Comparison of ENCODE assay signal across 1 cellular context in genomic region chr17:28646039-28646754, GRCh38.
TF ChIP-seq lines count a peak whose summit lies in the region.

No MANE protein-coding gene starts in this region.

TF ChIP-seq in K562, 482 proteins besides CTCF, POLR2A, EP300 and RAD21 (continued from another document and continues in another):
- TF ChIP-seq ARID3B (CRISPR knock-in tag; IDR thresholded peaks at IDR 0.05; ENCODE audit: borderline replicate concordance) = no peak
- TF ChIP-seq STAG1 (CRISPR knock-in tag; IDR thresholded peaks at IDR 0.05; ENCODE audit: borderline replicate concordance) = no peak
- no peak for TF ChIP-seq ZFX (CRISPR knock-in tag; IDR thresholded peaks at IDR 0.05)
- TF ChIP-seq SMC3 (conservative IDR thresholded peaks at IDR 0.05; ENCODE audit: insufficient read depth, low read depth, low read length) = no peak
- TF ChIP-seq TCF15 (CRISPR knock-in tag; IDR thresholded peaks at IDR 0.05) = no peak
- TF ChIP-seq POLR2AphosphoS2 (IDR thresholded peaks at IDR 0.05; ENCODE audit: low read length) = no peak; the same call in 1 of the 2 replicates
- TF ChIP-seq CREM (IDR thresholded peaks at IDR 0.05; ENCODE audit: low read depth) = peak; percentile 89
- peak; percentile 48 for TF ChIP-seq KHSRP (IDR thresholded peaks at IDR 0.05)
- TF ChIP-seq CREB1 (IDR thresholded peaks at IDR 0.05) = peak; percentile 85
- no peak for TF ChIP-seq CREB1 (CRISPR knock-in tag; IDR thresholded peaks at IDR 0.05)
- peak; percentile 71; the same call in 1 of the 2 replicates for TF ChIP-seq ZNF239 (CRISPR knock-in tag; IDR thresholded peaks at IDR 0.05)
- TF ChIP-seq BACH1 (tag; IDR thresholded peaks at IDR 0.05) = peak; percentile 88; the same call in 1 of the 2 replicates
- TF ChIP-seq ZKSCAN3 (CRISPR knock-in tag; IDR thresholded peaks at IDR 0.05) = no peak
- no peak for TF ChIP-seq CHCHD3 (CRISPR knock-in tag; IDR thresholded peaks at IDR 0.05)
- TF ChIP-seq HIVEP1 (CRISPR knock-in tag; IDR thresholded peaks at IDR 0.05) = 0 out of 2 replicates have a peak, but pooled peaks have one; percentile 32
- TF ChIP-seq ARHGAP35 (IDR thresholded peaks at IDR 0.05; ENCODE audit: partially characterized antibody) = no peak
- TF ChIP-seq ZNF232 (CRISPR knock-in tag; IDR thresholded peaks at IDR 0.05) = no peak
- peak; percentile 86 for TF ChIP-seq SMAD4 (CRISPR knock-in tag; conservative IDR thresholded peaks at IDR 0.05)
- TF ChIP-seq SRSF3 (IDR thresholded peaks at IDR 0.05; ENCODE audit: insufficient read depth, low read length) = no peak
- TF ChIP-seq IFI16 (CRISPR knock-in tag; IDR thresholded peaks at IDR 0.05) = no peak
- 0 out of 2 replicates have a peak, but pooled peaks have one; percentile 70 for TF ChIP-seq FOXK1 (CRISPR knock-in tag; IDR thresholded peaks at IDR 0.05; ENCODE audit: borderline replicate concordance)
- peak; percentile 74; the same call in 1 of the 2 replicates for TF ChIP-seq CUX1 (CRISPR knock-in tag; IDR thresholded peaks at IDR 0.05)
- TF ChIP-seq ZNF274 (IDR thresholded peaks at IDR 0.05; ENCODE audit: borderline replicate concordance, low read depth, low read length) = no peak
- peak; percentile 70 for TF ChIP-seq LEF1 (IDR thresholded peaks at IDR 0.05)
- no peak for TF ChIP-seq ETV5 (CRISPR knock-in tag; IDR thresholded peaks at IDR 0.05; ENCODE audit: low read depth)
- no peak for TF ChIP-seq KAT2B (IDR thresholded peaks at IDR 0.05; ENCODE audit: low read depth, low read length)
- TF ChIP-seq NFRKB (IDR thresholded peaks at IDR 0.05; ENCODE audit: low read depth) = peak; percentile 90
- peak; percentile 12; the same call in 1 of the 2 replicates for TF ChIP-seq ZBTB26 (CRISPR knock-in tag; IDR thresholded peaks at IDR 0.05)
- no peak; a peak in 1 of 4 replicates for TF ChIP-seq ARNT (IDR thresholded peaks at IDR 0.05)
- TF ChIP-seq ATF1 (CRISPR knock-in tag; IDR thresholded peaks at IDR 0.05) = no peak
- peak; percentile 86 for TF ChIP-seq ATF1 (tag; IDR thresholded peaks at IDR 0.05)
- no peak for TF ChIP-seq RBM39 (optimal IDR thresholded peaks at IDR 0.05; ENCODE audit: low read depth, low read length)
- 0 out of 2 replicates have a peak, but pooled peaks have one; percentile 58 for TF ChIP-seq ZNF449 (CRISPR knock-in tag; IDR thresholded peaks at IDR 0.05)
- TF ChIP-seq ZNF23 (CRISPR knock-in tag; IDR thresholded peaks at IDR 0.05) = no peak; the same call in 1 of the 2 replicates
- TF ChIP-seq NR4A1 (CRISPR knock-in tag; IDR thresholded peaks at IDR 0.05) = no peak
- peak; percentile 89 for TF ChIP-seq NR4A1 (tag; IDR thresholded peaks at IDR 0.05)
- no peak for TF ChIP-seq CAMTA2 (CRISPR knock-in tag; conservative IDR thresholded peaks at IDR 0.05)
- 0 out of 2 replicates have a peak, but pooled peaks have one; percentile 51 for TF ChIP-seq SUPT5H (IDR thresholded peaks at IDR 0.05)
- no peak for TF ChIP-seq GTF2B (IDR thresholded peaks at IDR 0.05; ENCODE audit: extremely low read depth, insufficient read length)
- no peak for TF ChIP-seq PURB (CRISPR knock-in tag; IDR thresholded peaks at IDR 0.05; ENCODE audit: low read depth)
- peak in 1 of 2 experiments; percentile 39; a peak in 1 of 4 replicates for TF ChIP-seq ZNF318 (IDR thresholded peaks at IDR 0.05; ENCODE audit: borderline replicate concordance in 1 of 2, low read depth in 1 of 2)
- peak; percentile 55; the same call in 1 of the 2 replicates for TF ChIP-seq THRB (CRISPR knock-in tag; conservative IDR thresholded peaks at IDR 0.05)
- no peak for TF ChIP-seq ZNF24 (IDR thresholded peaks at IDR 0.05)
- TF ChIP-seq RFX1 (IDR thresholded peaks at IDR 0.05) = no peak
- no peak for TF ChIP-seq ZNF165 (CRISPR knock-in tag; IDR thresholded peaks at IDR 0.05; ENCODE audit: borderline replicate concordance)
- no peak for TF ChIP-seq TAF9B (IDR thresholded peaks at IDR 0.05; ENCODE audit: partially characterized antibody)
- TF ChIP-seq PCBP2 (IDR thresholded peaks at IDR 0.05; ENCODE audit: low read depth, low read length, poor library complexity, severe bottlenecking) = no peak
